In the genomic region with DNA sequence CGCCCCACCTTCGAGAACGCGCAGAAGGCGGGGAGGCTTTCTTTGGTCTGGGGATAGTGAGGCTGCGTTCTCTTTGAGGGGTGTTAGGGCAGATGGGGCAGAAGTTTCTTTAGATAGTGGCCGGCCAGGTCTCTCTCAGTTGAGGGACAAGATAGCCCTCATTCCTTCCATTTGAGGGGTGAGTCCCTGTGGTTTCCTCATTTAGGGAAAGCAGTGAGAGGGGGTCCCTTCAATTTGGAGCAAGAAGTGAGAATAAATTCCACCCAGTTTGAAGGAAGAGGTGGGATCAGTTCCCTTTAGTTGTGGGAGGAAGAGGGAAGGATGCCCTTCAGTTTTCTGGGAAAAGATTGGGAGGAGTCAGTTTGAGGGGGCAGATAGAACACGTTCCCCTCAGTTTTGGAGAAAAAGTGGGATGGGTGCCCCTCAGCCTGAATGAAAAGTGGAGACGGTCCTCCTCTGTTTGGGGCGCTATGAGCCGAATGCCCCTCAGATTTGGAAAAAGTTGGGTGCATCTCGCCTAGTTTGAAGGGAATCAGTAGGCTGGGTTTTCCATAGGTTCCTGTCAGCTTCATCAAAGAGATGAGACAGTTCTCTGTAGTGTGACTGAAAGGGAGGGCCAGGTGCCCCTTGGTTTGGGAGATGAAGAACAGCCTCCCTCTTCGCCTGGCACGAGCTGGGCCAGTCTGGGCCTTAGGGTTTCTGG, we compare ENCODE assay signal across 8 cellular contexts. TPM values are rescaled to one million over a fixed set of nuclear protein-coding genes. Genes with fewer than 3 reads are reported as not detected.
A peak's percentile ranks its signal among the peaks of the same experiment; 100 is the strongest.
DNase-seq lines count a peak whose midpoint lies in the region; ATAC-seq and TF ChIP-seq lines count a peak whose summit lies in the region.

No MANE protein-coding gene starts in this region.

- H3K36me3 Mint-ChIP-seq in natural killer cell: no peaks in the 10 kb centered on the region

- DNase-seq in LHCN-M2 (ENCODE audit: low read depth) (peak; percentile 17), choroid plexus epithelial cell (ENCODE audit: low read depth) (no peak), natural killer cell (no peak), posterior vena cava (ENCODE audit: low spot score) (no peak), GDM1 (lab: John Stamatoyannopoulos, UW) (no peak), HPDE6-E6E7 (ENCODE audit: extremely low spot score) (no peak)

- peak overlapping the region; percentile 92 to 98 for H3K27ac Mint-ChIP-seq in natural killer cell

- H3K4me1 Mint-ChIP-seq in natural killer cell: peaks cover 26 to 52% of the 10 kb centered on the region in 2 donors

- peak overlapping the region; percentile 93 for H3K27ac ChIP-seq in C4-2B

- H3K27me3 Mint-ChIP-seq in natural killer cell (ENCODE audit: low read depth in 2 of 2): peaks cover 18 to 34% of the 10 kb centered on the region in 2 donors

- intact Hi-C loops in natural killer cell (cut with micrococcal nuclease) (loop anchor here (1.0 to 2.0 kb wide), 2 partner anchors 21 to 65 kb away; a partner anchor contains a TSS), posterior vena cava (cut with DNase I) (no loop called here)

- ATAC-seq in natural killer cell (no peak), GM21423 (IDR thresholded peaks at IDR 0.05; ENCODE audit: unreplicated experiment) (no peak)

- H3K9me3 Mint-ChIP-seq in natural killer cell: no peaks in the 10 kb centered on the region

- peak overlapping the region; percentile 96 for H3K4me3 Mint-ChIP-seq in natural killer cell

- peak overlapping the region; percentile 64 for H3K4me3 ChIP-seq in choroid plexus epithelial cell (ENCODE audit: low read depth, low read length)

- TF ChIP-seq CTCF in C4-2B (conservative IDR thresholded peaks at IDR 0.05) (no peak), choroid plexus epithelial cell (conservative IDR thresholded peaks at IDR 0.05; ENCODE audit: low read depth, low read length) (no peak), natural killer cell (IDR thresholded peaks at IDR 0.05) (no peak)

RNA-seq across cellular contexts. Expression of a gene that starts 0.6 kb away (rescaled TPM):
- total RNA-seq in LHCN-M2 (2014; rRNA removed) (27.0 and 29.7 TPM in 2 replicates), natural killer cell (10 to 100 TPM; 79.3 to 96.8 (median 89.2) TPM), posterior vena cava (10 to 100 TPM; 23.8 to 32.9 TPM)
- polyA plus RNA-seq in LHCN-M2 (2012): 29.4 TPM

RNA-seq across cellular contexts. Expression of a gene that starts 0.9 kb away (rescaled TPM):
- total RNA-seq in LHCN-M2 (2014; rRNA removed) (0.98 and 1.3 TPM in 2 replicates), natural killer cell (1 to 10 TPM; 1.2 to 2.6 (median 1.6) TPM), posterior vena cava (1 to 10 TPM in 1 of 2 donors, under 1 TPM in 1; 0.57 to 1.1 TPM)
- 1.3 TPM for polyA plus RNA-seq in LHCN-M2 (2012)

RNA-seq across cellular contexts. Expression of a gene that starts 20.9 kb away (rescaled TPM):
- total RNA-seq in LHCN-M2 (2014; rRNA removed) (32.0 and 43.3 TPM in 2 replicates), natural killer cell (10 to 100 TPM; 34.5 to 39.2 (median 36.7) TPM), posterior vena cava (10 to 100 TPM; 25.1 to 33.1 TPM)
- 83.7 TPM for polyA plus RNA-seq in LHCN-M2 (2012)

RNA-seq across cellular contexts. Expression of a gene that starts 31.5 kb away (rescaled TPM):
- 0.32 and 0.57 TPM in 2 replicates for total RNA-seq in LHCN-M2 (2014; rRNA removed)
- polyA plus RNA-seq in LHCN-M2 (2012): 0.33 TPM
- 10 to 100 TPM in 1 of 3 donors, 1 to 10 TPM in 2; 6.8 to 14.7 (median 8.5) TPM for total RNA-seq in natural killer cell
- 1 to 10 TPM; 3.2 to 5.4 TPM for total RNA-seq in posterior vena cava

RNA-seq across cellular contexts. Expression of a gene that starts 48.9 kb away (rescaled TPM):
- total RNA-seq in LHCN-M2 (2014; rRNA removed): 1.8 and 1.9 TPM in 2 replicates
- 0.57 TPM for polyA plus RNA-seq in LHCN-M2 (2012)
- total RNA-seq in natural killer cell: 1 to 10 TPM; 1.9 to 3.3 (median 2.3) TPM
- total RNA-seq in posterior vena cava: 1 to 10 TPM in 1 of 2 donors, under 1 TPM in 1; 0.93 to 1.2 TPM
